In the genomic region with DNA sequence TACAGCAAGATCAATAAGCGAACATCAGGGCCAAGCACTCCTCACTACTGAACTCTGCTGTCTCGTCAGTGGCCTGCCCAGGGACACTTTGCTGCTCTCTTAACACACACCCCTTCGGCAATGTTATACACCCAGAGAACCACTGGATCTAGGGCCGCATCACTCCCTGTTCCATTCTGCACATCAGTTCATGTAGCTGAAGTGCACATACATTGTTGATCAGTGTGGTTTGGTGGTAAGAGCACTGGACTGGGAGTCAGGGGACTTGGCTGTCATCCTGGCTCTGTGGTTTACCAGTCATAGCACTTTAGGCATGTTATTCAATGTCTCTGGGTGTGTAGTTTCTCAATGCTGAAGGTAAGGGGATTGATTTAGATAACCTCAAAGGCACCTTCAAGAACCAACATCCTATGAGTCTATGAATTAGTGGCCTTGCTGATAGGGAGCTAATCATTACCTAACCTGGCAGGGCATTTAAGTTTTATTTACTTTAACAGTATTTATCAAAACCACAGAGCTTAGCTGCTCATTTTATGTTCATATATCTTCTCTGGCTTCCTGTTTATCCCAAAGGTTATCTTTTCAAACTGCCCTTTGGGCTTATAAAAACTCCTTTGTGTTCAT, we compare ENCODE assay signal across 1 cellular context.
TF ChIP-seq lines count a peak whose summit lies in the region.

No MANE protein-coding gene starts in this region.

TF ChIP-seq in A549, 52 proteins besides CTCF, POLR2A, EP300 and RAD21 (continued from another document):
- TF ChIP-seq, protein P1, sequence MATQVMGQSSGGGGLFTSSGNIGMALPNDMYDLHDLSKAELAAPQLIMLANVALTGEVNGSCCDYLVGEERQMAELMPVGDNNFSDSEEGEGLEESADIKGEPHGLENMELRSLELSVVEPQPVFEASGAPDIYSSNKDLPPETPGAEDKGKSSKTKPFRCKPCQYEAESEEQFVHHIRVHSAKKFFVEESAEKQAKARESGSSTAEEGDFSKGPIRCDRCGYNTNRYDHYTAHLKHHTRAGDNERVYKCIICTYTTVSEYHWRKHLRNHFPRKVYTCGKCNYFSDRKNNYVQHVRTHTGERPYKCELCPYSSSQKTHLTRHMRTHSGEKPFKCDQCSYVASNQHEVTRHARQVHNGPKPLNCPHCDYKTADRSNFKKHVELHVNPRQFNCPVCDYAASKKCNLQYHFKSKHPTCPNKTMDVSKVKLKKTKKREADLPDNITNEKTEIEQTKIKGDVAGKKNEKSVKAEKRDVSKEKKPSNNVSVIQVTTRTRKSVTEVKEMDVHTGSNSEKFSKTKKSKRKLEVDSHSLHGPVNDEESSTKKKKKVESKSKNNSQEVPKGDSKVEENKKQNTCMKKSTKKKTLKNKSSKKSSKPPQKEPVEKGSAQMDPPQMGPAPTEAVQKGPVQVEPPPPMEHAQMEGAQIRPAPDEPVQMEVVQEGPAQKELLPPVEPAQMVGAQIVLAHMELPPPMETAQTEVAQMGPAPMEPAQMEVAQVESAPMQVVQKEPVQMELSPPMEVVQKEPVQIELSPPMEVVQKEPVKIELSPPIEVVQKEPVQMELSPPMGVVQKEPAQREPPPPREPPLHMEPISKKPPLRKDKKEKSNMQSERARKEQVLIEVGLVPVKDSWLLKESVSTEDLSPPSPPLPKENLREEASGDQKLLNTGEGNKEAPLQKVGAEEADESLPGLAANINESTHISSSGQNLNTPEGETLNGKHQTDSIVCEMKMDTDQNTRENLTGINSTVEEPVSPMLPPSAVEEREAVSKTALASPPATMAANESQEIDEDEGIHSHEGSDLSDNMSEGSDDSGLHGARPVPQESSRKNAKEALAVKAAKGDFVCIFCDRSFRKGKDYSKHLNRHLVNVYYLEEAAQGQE (IDR thresholded peaks at IDR 0.05) = no peak
- TF ChIP-seq FOXS1 (CRISPR knock-in tag; IDR thresholded peaks at IDR 0.05) (no peak), NFE2L2 (conservative IDR thresholded peaks at IDR 0.05; ENCODE audit: low read length) (no peak), MAZ (IDR thresholded peaks at IDR 0.05; ENCODE audit: borderline replicate concordance, low read depth, low read length) (no peak), CHD4 (IDR thresholded peaks at IDR 0.05; ENCODE audit: borderline replicate concordance) (0 out of 2 replicates have a peak, but pooled peaks have one; percentile 58), CBX2 (IDR thresholded peaks at IDR 0.05; ENCODE audit: borderline replicate concordance, low read depth) (no peak), FOSB (CRISPR knock-in tag; IDR thresholded peaks at IDR 0.05) (0 out of 2 replicates have a peak, but pooled peaks have one; percentile 5)
- TF ChIP-seq, protein P2, sequence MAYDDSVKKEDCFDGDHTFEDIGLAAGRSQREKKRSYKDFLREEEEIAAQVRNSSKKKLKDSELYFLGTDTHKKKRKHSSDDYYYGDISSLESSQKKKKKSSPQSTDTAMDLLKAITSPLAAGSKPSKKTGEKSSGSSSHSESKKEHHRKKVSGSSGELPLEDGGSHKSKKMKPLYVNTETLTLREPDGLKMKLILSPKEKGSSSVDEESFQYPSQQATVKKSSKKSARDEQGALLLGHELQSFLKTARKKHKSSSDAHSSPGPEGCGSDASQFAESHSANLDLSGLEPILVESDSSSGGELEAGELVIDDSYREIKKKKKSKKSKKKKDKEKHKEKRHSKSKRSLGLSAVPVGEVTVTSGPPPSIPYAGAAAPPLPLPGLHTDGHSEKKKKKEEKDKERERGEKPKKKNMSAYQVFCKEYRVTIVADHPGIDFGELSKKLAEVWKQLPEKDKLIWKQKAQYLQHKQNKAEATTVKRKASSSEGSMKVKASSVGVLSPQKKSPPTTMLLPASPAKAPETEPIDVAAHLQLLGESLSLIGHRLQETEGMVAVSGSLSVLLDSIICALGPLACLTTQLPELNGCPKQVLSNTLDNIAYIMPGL (CRISPR knock-in tag; IDR thresholded peaks at IDR 0.05; ENCODE audit: borderline replicate concordance) = no peak
